ENCODE assay signal across 8 cellular contexts in genomic region chr17:64128787-64129514, GRCh38. TPM values are rescaled to one million over a fixed set of nuclear protein-coding genes. Genes with fewer than 3 reads are reported as not detected.
DNase-seq lines count a peak whose midpoint lies in the region; ATAC-seq and TF ChIP-seq lines count a peak whose summit lies in the region.

No MANE protein-coding gene starts in this region.

- DNase-seq in activated T-cell treated with anti-CD3 and anti-CD28 coated beads, Interleukin-2, amount 50 U/mL, for 24 hours, result no peak
- no peak for DNase-seq in activated T-cell treated with anti-CD3 and anti-CD28 coated beads, Interleukin-2, amount 50 U/mL, for 1 hour
- DNase-seq in Panc1 (ENCODE audit: low read depth, low spot score), result no peak
- DNase-seq in colonic mucosa, result peak; percentile 62
- no peak for DNase-seq in mesothelial cell of epicardium (ENCODE audit: low spot score in 2 of 2, unreplicated experiment in 2 of 2)
- no peak for DNase-seq in NCI-H1930 (lab: John Stamatoyannopoulos, UW)
- no peak for DNase-seq in COLO829 (ENCODE audit: low spot score)

- CTCF ChIA-PET in Panc1 (lab: Charles Lee), result no interaction called here

- H3K36me3 ChIP-seq in Panc1 (ENCODE audit: control insufficient read depth, insufficient read depth, low read length) (peaks cover 3% of the 10 kb centered on the region; the same call in 1 of the 2 replicates), colonic mucosa (no peaks in the 10 kb centered on the region)

- in situ Hi-C loops in Panc1 (cut with HindIII; ENCODE audit: low pct_unique_long_range_greater_than_20kb, low sequenced_read_pairs), result no loop called here

- no peaks in the 10 kb centered on the region for H3K27me3 Mint-ChIP-seq in activated T-cell treated with anti-CD3 and anti-CD28 coated beads, Interleukin-2, amount 50 U/mL, for 24 hours
- peaks cover 2% of the 10 kb centered on the region for H3K27me3 Mint-ChIP-seq in mesothelial cell of epicardium (ENCODE audit: low read depth)

- H3K9ac ChIP-seq in colonic mucosa (ENCODE audit: low read depth in 2 of 2, low read length in 2 of 2), result peak overlapping the region; percentile 94 to 96

- no peaks in the 10 kb centered on the region for H3K9me3 Mint-ChIP-seq in activated T-cell treated with anti-CD3 and anti-CD28 coated beads, Interleukin-2, amount 50 U/mL, for 24 hours
- H3K9me3 Mint-ChIP-seq in mesothelial cell of epicardium, result peaks cover 4% of the 10 kb centered on the region

- H3K9me3 ChIP-seq in Panc1 (ENCODE audit: control insufficient read depth, insufficient read depth, low read depth, low read length) (no peaks in the 10 kb centered on the region), colonic mucosa (no peaks in the 10 kb centered on the region)

- ATAC-seq in Panc1 (peak; percentile 4), GM21576 (IDR thresholded peaks at IDR 0.05; ENCODE audit: unreplicated experiment) (no peak)

- peak overlapping the region; percentile 92 for H3K27ac Mint-ChIP-seq in activated T-cell treated with anti-CD3 and anti-CD28 coated beads, Interleukin-2, amount 50 U/mL, for 24 hours
- peak overlapping the region; percentile 90 for H3K27ac Mint-ChIP-seq in mesothelial cell of epicardium

- peak overlapping the region; percentile 86 for H3K4me3 Mint-ChIP-seq in activated T-cell treated with anti-CD3 and anti-CD28 coated beads, Interleukin-2, amount 50 U/mL, for 24 hours
- peak overlapping the region; percentile 70 for H3K4me3 Mint-ChIP-seq in mesothelial cell of epicardium

- H3K27ac ChIP-seq in Panc1 (ENCODE audit: low read length) (peak overlapping the region; percentile 79), colonic mucosa (peak overlapping the region; percentile 97)

- intact Hi-C loops in Panc1 (cut with micrococcal nuclease; ENCODE audit: unreplicated experiment), result no loop called here
- intact Hi-C loops in colonic mucosa (cut with DNase I), result no loop called here

- no peaks in the 10 kb centered on the region for H3K27me3 ChIP-seq in Panc1 (ENCODE audit: control insufficient read depth, insufficient read depth, low read length)
- H3K27me3 ChIP-seq in colonic mucosa, result no peaks in the 10 kb centered on the region

- POLR2A ChIA-PET in Panc1 (lab: Charles Lee), result no interaction called here

- H3K4me1 Mint-ChIP-seq in activated T-cell treated with anti-CD3 and anti-CD28 coated beads, Interleukin-2, amount 50 U/mL, for 24 hours (ENCODE audit: low read depth), result peaks cover 61% of the 10 kb centered on the region
- peaks cover 31% of the 10 kb centered on the region for H3K4me1 Mint-ChIP-seq in mesothelial cell of epicardium

- H3K4me3 ChIP-seq in Panc1 (ENCODE audit: low read depth in 2 of 2, low read length in 2 of 2) (peak overlapping the region; percentile 77 to 80), colonic mucosa (peak overlapping the region; percentile 88)

- BruUV-seq in Panc1 (replicated peaks; lab: Mats Ljungman, UMichigan), result no TSS peak

- H3K4me1 ChIP-seq in Panc1 (ENCODE audit: control insufficient read depth, insufficient read depth, low read length) (peaks cover 6% of the 10 kb centered on the region; the same call in 1 of the 2 replicates), colonic mucosa (peaks cover 5% of the 10 kb centered on the region)

- TF ChIP-seq CTCF in Panc1 (IDR thresholded peaks at IDR 0.05) (no peak), colonic mucosa (IDR thresholded peaks at IDR 0.05) (no peak), mesothelial cell of epicardium (IDR thresholded peaks at IDR 0.05; ENCODE audit: unreplicated experiment) (no peak)

- H3K36me3 Mint-ChIP-seq in activated T-cell treated with anti-CD3 and anti-CD28 coated beads, Interleukin-2, amount 50 U/mL, for 24 hours (ENCODE audit: low read depth), result peaks cover 14% of the 10 kb centered on the region
- H3K36me3 Mint-ChIP-seq in mesothelial cell of epicardium, result no peaks in the 10 kb centered on the region

RNA-seq across cellular contexts. Expression of gene ERN1, which starts 1.0 kb away (rescaled TPM):
- total RNA-seq in Panc1 (2021; ENCODE audit: unreplicated experiment) (12.1 TPM), colonic mucosa (10 to 100 TPM; 19.2 to 19.6 TPM), mesothelial cell of epicardium (16.4 to 20.6 TPM (median 17.9 TPM) in 3 replicates)
- 4.7 TPM for polyA plus RNA-seq in Panc1 (2012; ENCODE audit: insufficient read length)
